Comparison of ENCODE assay signal across 33 cellular contexts in genomic region chr21:41327753-41328152, GRCh38. TPM values are rescaled to one million over a fixed set of nuclear protein-coding genes. Genes with fewer than 3 reads are reported as not detected.
"Had no signal": no experiment of that assay in that cellular context is flagged by ENCODE, and none has a peak within 500 bp of the region (broad histone marks: within the 10 kb centered on the region; RNA-seq: fewer than 3 reads in every experiment).

No MANE protein-coding gene starts in this region.

- H3K27me3 Mint-ChIP-seq: activated CD4-positive, alpha-beta T cell treated with anti-CD3 and anti-CD28 coated beads for 36 hours; activated naive CD8-positive, alpha-beta T cell; activated T-cell treated with anti-CD3 and anti-CD28 coated beads, Interleukin-2, amount 50 U/mL, for 24 hours; brain had no signal

- H3K27ac Mint-ChIP-seq: activated CD4-positive, alpha-beta memory T cell treated with anti-CD3 and anti-CD28 coated beads, Interleukin-2, amount 10 ng/mL, durations not matched to agents 7 days and 5 days; activated CD4-positive, alpha-beta T cell treated with anti-CD3 and anti-CD28 coated beads for 36 hours; activated CD4-positive, alpha-beta T cell treated with anti-CD3 and anti-CD28 coated beads, Interleukin-2, amount 10 ng/mL, durations not matched to agents 7 days and 5 days; activated CD8-positive, alpha-beta memory T cell treated with anti-CD3 and anti-CD28 coated beads, Interleukin-2, amount 10 ng/mL, durations not matched to agents 7 days and 5 days; activated CD8-positive, alpha-beta T cell treated with anti-CD3 and anti-CD28 coated beads, Interleukin-2, amount 10 ng/mL, durations not matched to agents 7 days and 5 days; activated naive CD8-positive, alpha-beta T cell; activated T-cell treated with anti-CD3 and anti-CD28 coated beads, Interleukin-2, amount 50 U/mL, for 24 hours; activated T-helper 2 cell treated with anti-CD3 and anti-CD28 coated beads, Interferon-gamma antibody, Interleukin-2, Interleukin-4, amounts not matched to agents 10 μg/mL and 5 μg/mL and 100 μg/mL, durations not matched to agents 14 hours and 24 hours and 36 hours; brain; T-helper 1 cell treated with Interleukin-12 subunit alpha and Interleukin-12 subunit beta and Interleukin-4 antibody, amounts not matched to agents 30 μg/mL and 1 μg/mL, for 36 hours; T-helper 2 cell treated with Interferon-gamma antibody and Interleukin-4, amounts not matched to agents 5 μg/mL and 100 μg/mL, for 36 hours had no signal

- H3K9me3 Mint-ChIP-seq: activated CD4-positive, alpha-beta memory T cell treated with anti-CD3 and anti-CD28 coated beads, Interleukin-2, amount 10 ng/mL, durations not matched to agents 7 days and 5 days; activated CD4-positive, alpha-beta T cell treated with anti-CD3 and anti-CD28 coated beads, Interleukin-2, amount 10 ng/mL, durations not matched to agents 7 days and 5 days; activated T-cell treated with anti-CD3 and anti-CD28 coated beads, Interleukin-2, amount 50 U/mL, for 24 hours; activated T-helper 2 cell treated with anti-CD3 and anti-CD28 coated beads, Interferon-gamma antibody, Interleukin-2, Interleukin-4, amounts not matched to agents 10 μg/mL and 5 μg/mL and 100 μg/mL, durations not matched to agents 14 hours and 24 hours and 36 hours; T-helper 1 cell treated with Interleukin-12 subunit alpha and Interleukin-12 subunit beta and Interleukin-4 antibody, amounts not matched to agents 30 μg/mL and 1 μg/mL, for 36 hours; T-helper 2 cell treated with Interferon-gamma antibody and Interleukin-4, amounts not matched to agents 5 μg/mL and 100 μg/mL, for 36 hours had no signal

- H3K4me3 Mint-ChIP-seq: activated CD4-positive, alpha-beta memory T cell treated with anti-CD3 and anti-CD28 coated beads, Interleukin-2, amount 10 ng/mL, durations not matched to agents 7 days and 5 days; activated CD4-positive, alpha-beta T cell treated with anti-CD3 and anti-CD28 coated beads for 36 hours; activated CD4-positive, alpha-beta T cell treated with anti-CD3 and anti-CD28 coated beads, Interleukin-2, amount 10 ng/mL, durations not matched to agents 7 days and 5 days; activated CD8-positive, alpha-beta memory T cell treated with anti-CD3 and anti-CD28 coated beads, Interleukin-2, amount 10 ng/mL, durations not matched to agents 7 days and 5 days; activated CD8-positive, alpha-beta T cell treated with anti-CD3 and anti-CD28 coated beads, Interleukin-2, amount 10 ng/mL, durations not matched to agents 7 days and 5 days; activated naive CD8-positive, alpha-beta T cell; activated T-cell treated with anti-CD3 and anti-CD28 coated beads, Interleukin-2, amount 50 U/mL, for 24 hours; brain; T-helper 1 cell treated with Interleukin-12 subunit alpha and Interleukin-12 subunit beta and Interleukin-4 antibody, amounts not matched to agents 30 μg/mL and 1 μg/mL, for 36 hours; T-helper 2 cell treated with Interferon-gamma antibody and Interleukin-4, amounts not matched to agents 5 μg/mL and 100 μg/mL, for 36 hours had no signal

- ATAC-seq: activated CD4-positive, alpha-beta T cell treated with anti-CD3 and anti-CD28 coated beads for 36 hours; activated CD4-positive, CD25-positive, alpha-beta regulatory T cell treated with anti-CD3 and anti-CD28 coated beads, Interleukin-2, amount 50 U/mL, for 24 hours; activated CD8-positive, alpha-beta memory T cell treated with anti-CD3 and anti-CD28 coated beads, Interleukin-2, amount 10 ng/mL, durations not matched to agents 7 days and 5 days; activated CD8-positive, alpha-beta T cell treated with anti-CD3 and anti-CD28 coated beads, Interleukin-2, amount 10 ng/mL, durations not matched to agents 7 days and 5 days had no signal

- H3K36me3 ChIP-seq: ascending aorta had no signal

- H3K36me3 Mint-ChIP-seq: activated CD8-positive, alpha-beta memory T cell treated with anti-CD3 and anti-CD28 coated beads, Interleukin-2, amount 10 ng/mL, durations not matched to agents 7 days and 5 days; activated naive CD8-positive, alpha-beta T cell; brain had no signal

- H3K4me1 Mint-ChIP-seq: activated CD4-positive, alpha-beta memory T cell treated with anti-CD3 and anti-CD28 coated beads, Interleukin-2, amount 10 ng/mL, durations not matched to agents 7 days and 5 days; activated CD4-positive, alpha-beta T cell treated with anti-CD3 and anti-CD28 coated beads for 36 hours; activated CD4-positive, alpha-beta T cell treated with anti-CD3 and anti-CD28 coated beads, Interleukin-2, amount 10 ng/mL, durations not matched to agents 7 days and 5 days; activated CD8-positive, alpha-beta memory T cell treated with anti-CD3 and anti-CD28 coated beads, Interleukin-2, amount 10 ng/mL, durations not matched to agents 7 days and 5 days; brain had no signal

- H3K4me3 ChIP-seq: ascending aorta had no signal

- H3K27me3 ChIP-seq: ascending aorta had no signal

- DNase-seq: activated CD4-positive, alpha-beta memory T cell treated with anti-CD3 and anti-CD28 coated beads, Interleukin-2, amount 10 ng/mL, durations not matched to agents 7 days and 5 days; activated CD4-positive, alpha-beta T cell treated with anti-CD3 and anti-CD28 coated beads for 1 hour; activated CD4-positive, alpha-beta T cell treated with anti-CD3 and anti-CD28 coated beads for 36 hours; activated CD4-positive, alpha-beta T cell treated with anti-CD3 and anti-CD28 coated beads for 48 hours; activated CD4-positive, alpha-beta T cell treated with anti-CD3 and anti-CD28 coated beads, Interleukin-2, amount 10 ng/mL, durations not matched to agents 7 days and 5 days; activated CD4-positive, alpha-beta T cell treated with anti-CD3 and anti-CD28 coated beads, Interleukin-2, amount 50 U/mL, for 48 hours; activated CD4-positive, CD25-positive, alpha-beta regulatory T cell; activated CD8-positive, alpha-beta memory T cell treated with anti-CD3 and anti-CD28 coated beads for 24 hours; activated CD8-positive, alpha-beta memory T cell treated with anti-CD3 and anti-CD28 coated beads, Interleukin-2, amount 10 ng/mL, durations not matched to agents 7 days and 5 days; activated CD8-positive, alpha-beta memory T cell treated with anti-CD3 and anti-CD28 coated beads, Interleukin-2, amount 50 U/mL, for 48 hours; activated CD8-positive, alpha-beta T cell treated with anti-CD3 and anti-CD28 coated beads, Interleukin-2, amount 10 ng/mL, durations not matched to agents 7 days and 5 days; activated effector memory CD4-positive, alpha-beta T cell treated with Interleukin-2 at 50 U/mL for 16 hours; activated gamma-delta T cell; activated naive CD4-positive, alpha-beta T cell treated with anti-CD3 and anti-CD28 coated beads, Interleukin-2, amount 50 U/mL, for 16 hours; activated naive CD4-positive, alpha-beta T cell treated with Interleukin-2 at 50 U/mL for 16 hours; activated T-cell treated with anti-CD3 and anti-CD28 coated beads, Interleukin-2, amount 50 U/mL, for 24 hours; activated T-cell treated with anti-CD3 and anti-CD28 coated beads, Interleukin-2, amount 50 U/mL, for 48 hours; amygdala; anterior cingulate cortex; central memory CD4-positive, alpha-beta T cell; T-helper 1 cell; T-helper 2 cell; T-helper 9 cell had no signal

- FAIRE-seq: TTC549 had no signal

RNA-seq across cellular contexts. Expression of gene FAM3B, which starts 11.2 kb away (rescaled TPM):
- total RNA-seq: activated CD4-positive, alpha-beta memory T cell treated with anti-CD3 and anti-CD28 coated beads, Interleukin-2, amount 10 ng/mL, durations not matched to agents 7 days and 5 days; activated CD4-positive, alpha-beta T cell treated with anti-CD3 and anti-CD28 coated beads for 36 hours; activated CD4-positive, alpha-beta T cell treated with anti-CD3 and anti-CD28 coated beads, Interleukin-2, amount 10 ng/mL, durations not matched to agents 7 days and 5 days; activated CD8-positive, alpha-beta memory T cell treated with anti-CD3 and anti-CD28 coated beads, Interleukin-2, amount 10 ng/mL, durations not matched to agents 7 days and 5 days; activated CD8-positive, alpha-beta T cell treated with anti-CD3 and anti-CD28 coated beads, Interleukin-2, amount 10 ng/mL, durations not matched to agents 7 days and 5 days; activated T-helper 2 cell treated with anti-CD3 and anti-CD28 coated beads, Interferon-gamma antibody, Interleukin-2, Interleukin-4, amounts not matched to agents 10 μg/mL and 5 μg/mL and 100 μg/mL, durations not matched to agents 14 hours and 24 hours and 36 hours; ascending aorta; cardiac septum; cerebellum had no signal
